9 cellular contexts compared by ENCODE assay signal in the genomic region with DNA sequence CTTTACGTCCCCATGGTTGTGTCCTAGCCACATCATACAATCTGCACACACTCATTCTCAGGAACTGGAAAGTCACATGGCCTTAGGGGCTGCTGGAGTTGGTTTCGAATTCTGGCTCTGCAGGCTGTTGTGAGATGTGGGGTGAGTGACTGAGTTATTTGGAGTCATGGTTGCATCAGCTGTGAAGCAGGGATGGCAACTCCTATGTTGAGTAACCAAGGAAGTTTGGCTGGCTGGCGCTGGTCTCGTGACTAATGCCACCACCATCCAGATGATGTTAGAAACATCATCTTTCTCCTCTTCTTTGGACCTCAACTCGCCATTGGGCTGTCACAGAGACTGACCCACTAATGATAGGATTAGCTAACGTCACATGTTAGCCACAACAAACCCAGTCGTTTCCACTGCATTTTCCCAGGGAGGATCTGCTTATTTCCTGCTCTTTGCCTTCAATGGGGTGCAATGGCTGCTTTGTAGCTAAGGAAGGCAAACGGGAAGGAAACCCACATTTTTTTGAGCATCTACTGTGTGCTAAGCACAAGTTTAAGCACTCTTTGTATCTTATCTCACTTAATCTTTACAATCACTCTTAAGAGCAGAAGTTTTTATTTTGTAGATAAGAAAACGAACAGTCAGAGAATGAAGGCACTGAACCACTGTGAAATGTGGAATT.
DNase-seq lines count a peak whose midpoint lies in the region; ATAC-seq and TF ChIP-seq lines count a peak whose summit lies in the region.
"Had no signal": no experiment of that assay in that cellular context is flagged by ENCODE, and none has a peak within 500 bp of the region (broad histone marks: within the 10 kb centered on the region; RNA-seq: fewer than 3 reads in every experiment).

No MANE protein-coding gene starts in this region.

- H3K36me3 ChIP-seq in ACC112 (ENCODE audit: insufficient read depth, low read length): peaks cover 24% of the 10 kb centered on the region
- peaks cover 0 to 96% of the 10 kb centered on the region in 2 donors for H3K36me3 ChIP-seq in gastroesophageal sphincter
- H3K36me3 ChIP-seq: neutrophil had no signal

- DNase-seq in GOT3 (lab: John Stamatoyannopoulos, UW): peak; percentile 84
- DNase-seq in T1000 (lab: John Stamatoyannopoulos, UW): peak; percentile 78
- DNase-seq in COLO829 (ENCODE audit: low spot score): no peak
- DNase-seq in hippocampal formation (lab: John Stamatoyannopoulos, UW): no peak
- DNase-seq in DMS79 (lab: John Stamatoyannopoulos, UW): no peak

- TF ChIP-seq CTCF in gastroesophageal sphincter (IDR thresholded peaks at IDR 0.05): no peak

- peak; percentile 42 for ATAC-seq in gastroesophageal sphincter
- ATAC-seq in HG03460 (IDR thresholded peaks at IDR 0.05; ENCODE audit: unreplicated experiment): no peak

- H3K27ac ChIP-seq in ACC112 (ENCODE audit: low read depth, low read length): peak overlapping the region; percentile 97
- no peak overlapping the region for H3K27ac ChIP-seq in gastroesophageal sphincter
- H3K27ac ChIP-seq: neutrophil had no signal

- 67 to 76% methylated on average over 6 to 8 of the region's 9 CpGs for WGBS in gastroesophageal sphincter (ENCODE audit: low coverage in 1 of 2), 2 donors

- H3K4me3 ChIP-seq in ACC112 (ENCODE audit: low read depth, low read length) (no peak overlapping the region), gastroesophageal sphincter (no peak overlapping the region)

- H2AFZ ChIP-seq in ACC112 (ENCODE audit: low read length, unreplicated experiment): no peak overlapping the region

- no peak for TF ChIP-seq EP300 in gastroesophageal sphincter (IDR thresholded peaks at IDR 0.05)

- H3K79me2 ChIP-seq in ACC112 (ENCODE audit: control insufficient read depth, insufficient read depth, low read length, unreplicated experiment): no peaks in the 10 kb centered on the region

- H3K9me3 ChIP-seq in gastroesophageal sphincter: no peaks in the 10 kb centered on the region
- H3K9me3 ChIP-seq: neutrophil had no signal

- H3K27me3 ChIP-seq in ACC112 (ENCODE audit: insufficient read depth, low read length) (no peaks in the 10 kb centered on the region), gastroesophageal sphincter (no peaks in the 10 kb centered on the region)
- H3K27me3 ChIP-seq: neutrophil had no signal

- H3K4me1 ChIP-seq in ACC112 (ENCODE audit: control insufficient read depth, insufficient read depth, low read length, unreplicated experiment): peaks cover 21% of the 10 kb centered on the region
- no peaks in the 10 kb centered on the region for H3K4me1 ChIP-seq in gastroesophageal sphincter

- no peak for TF ChIP-seq POLR2A in gastroesophageal sphincter (IDR thresholded peaks at IDR 0.05)

Comparison
In these comparisons a context has a peak if more than half of its experiments do, and no peak if none do; other contexts are left out.
1. DNase-seq: peak in GOT3 (single experiment) and T1000 (single experiment); none in COLO829 (single experiment), hippocampal formation (0 of 2) and DMS79 (single experiment).